ENCODE assay signal across 20 cellular contexts in the genomic region with DNA sequence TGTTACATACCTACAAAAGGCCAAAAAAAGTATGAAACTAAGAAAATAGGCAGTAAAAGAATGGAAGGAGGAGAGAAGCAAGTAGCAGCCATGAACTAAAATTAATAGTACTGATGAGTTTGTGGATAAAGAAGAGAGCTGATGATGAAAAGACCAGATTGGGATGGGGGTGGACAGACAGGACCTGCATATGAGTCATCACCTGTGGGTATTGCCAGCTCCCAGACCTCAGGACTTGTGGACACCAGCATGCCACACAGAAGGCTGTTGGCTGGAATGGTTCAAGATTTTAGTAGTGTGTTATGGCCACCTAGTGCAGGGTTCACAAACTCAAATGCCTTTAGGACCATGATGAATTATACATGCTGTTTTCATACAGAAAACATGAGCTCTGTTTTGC. TPM values are rescaled to one million over a fixed set of nuclear protein-coding genes. Genes with fewer than 3 reads are reported as not detected.
A peak's percentile ranks its signal among the peaks of the same experiment; 100 is the strongest.
DNase-seq lines count a peak whose midpoint lies in the region; ATAC-seq and TF ChIP-seq lines count a peak whose summit lies in the region.
"Had no signal": no experiment of that assay in that cellular context is flagged by ENCODE, and none has a peak within 500 bp of the region (broad histone marks: within the 10 kb centered on the region; RNA-seq: fewer than 3 reads in every experiment).

No MANE protein-coding gene starts in this region.

- intact Hi-C loops in head of caudate nucleus (cut with DNase I), result no loop called here

- no peaks in the 10 kb centered on the region for H3K27me3 ChIP-seq in AG04450 (ENCODE audit: control insufficient read depth, insufficient read depth, low read length)
- H3K27me3 ChIP-seq: adrenal gland, Peyer's patch, thyroid gland had no signal

- CTCF ChIA-PET in AG04450 (lab: Charles Lee), result no interaction called here
- CTCF ChIA-PET in HEK293 (lab: Yijun Ruan, JAX), result interaction anchor here (0.6 to 0.8 kb wide), 3 partner anchors 12 to 561 kb away, joined by 3 to 4 read pairs (median 3); no protein-coding TSS in a partner anchor

- POLR2A ChIA-PET in AG04450 (lab: Yijun Ruan, JAX) (no interaction called here), HEK293 (lab: Yijun Ruan, JAX) (no interaction called here)

- no peak for TF ChIP-seq CTCF in AG04450 (IDR thresholded peaks at IDR 0.05; ENCODE audit: low read depth, low read length)
- no peak for TF ChIP-seq CTCF in HEK293 (tag by site-specific recombination; IDR thresholded peaks at IDR 0.05)
- no peak for TF ChIP-seq CTCF in astrocyte of the cerebellum (IDR thresholded peaks at IDR 0.05; ENCODE audit: low read depth, low read length, missing control alignments)
- no peak for TF ChIP-seq CTCF in fibroblast of villous mesenchyme (IDR thresholded peaks at IDR 0.05; ENCODE audit: insufficient read depth, low read depth, low read length)

- H3K27ac ChIP-seq in AG04450 (ENCODE audit: low read depth, low read length), result no peak overlapping the region
- no peak overlapping the region for H3K27ac ChIP-seq in HEK293 (ENCODE audit: extremely low read depth, low read depth, low read length)
- H3K27ac ChIP-seq: adrenal gland, Peyer's patch, thyroid gland had no signal

- no peak for ATAC-seq in GM18498 (IDR thresholded peaks at IDR 0.05; ENCODE audit: unreplicated experiment)
- ATAC-seq: GM12878, left colon had no signal

- H3K9me3 ChIP-seq in AG04450 (ENCODE audit: control insufficient read depth, insufficient read depth, low read length) (no peaks in the 10 kb centered on the region), HEK293 (ENCODE audit: control insufficient read depth, insufficient read depth, low read depth, low read length) (no peaks in the 10 kb centered on the region)
- H3K9me3 ChIP-seq: adrenal gland, Peyer's patch, thyroid gland had no signal

- no peak overlapping the region for H3K4me3 ChIP-seq in AG04450 (ENCODE audit: low read depth, low read length)
- no peak overlapping the region for H3K4me3 ChIP-seq in HEK293 (ENCODE audit: low read depth, low read length)
- no peak overlapping the region for H3K4me3 ChIP-seq in astrocyte of the cerebellum (ENCODE audit: low read depth, low read length)
- no peak overlapping the region for H3K4me3 ChIP-seq in fibroblast of villous mesenchyme (ENCODE audit: low read depth, low read length)
- H3K4me3 ChIP-seq: adrenal gland, GM12878, Peyer's patch, thyroid gland had no signal

- H3K4me1 ChIP-seq in HEK293 (ENCODE audit: control insufficient read depth, insufficient read depth, low read length), result no peaks in the 10 kb centered on the region
- H3K4me1 ChIP-seq: adrenal gland, Peyer's patch, thyroid gland had no signal

- H3K36me3 ChIP-seq in HEK293 (ENCODE audit: control insufficient read depth in 2 of 2, insufficient read depth in 1 of 2, low read length in 2 of 2), result no peaks in the 10 kb centered on the region
- H3K36me3 ChIP-seq: adrenal gland, Peyer's patch, thyroid gland had no signal

- in situ Hi-C loops in astrocyte of the cerebellum (cut with HindIII; ENCODE audit: low sequenced_read_pairs), result no loop called here

- peak; percentile 0 for DNase-seq in AG04450 (ENCODE audit: low read depth, low spot score)
- peak; percentile 2 for DNase-seq in astrocyte of the cerebellum (ENCODE audit: low read depth)
- peak; percentile 6 for DNase-seq in fibroblast of villous mesenchyme (ENCODE audit: low read depth)
- DNase-seq in head of caudate nucleus, result no peak
- DNase-seq in 8988T, result no peak
- no peak for DNase-seq in stimulated activated CD4-positive, alpha-beta T cell treated with anti-CD3 and anti-CD28 coated beads, Interleukin-4, amount 100 ng/mL, for 1 hour
- DNase-seq: activated CD4-positive, alpha-beta T cell treated with anti-CD3 and anti-CD28 coated beads for 48 hours; adrenal gland; endodermal cell; GDM1; Kasumi-1; left colon; NCI-H1436; Peyer's patch; stimulated activated CD4-positive, alpha-beta T cell treated with anti-CD3 and anti-CD28 coated beads, Interleukin-15, amount 100 ng/mL, for 24 hours; stimulated activated naive CD4-positive, alpha-beta T cell; thyroid gland had no signal

TF ChIP-seq in HEK293, 187 proteins besides CTCF, POLR2A, EP300 and RAD21 (continues in another document):
- TF ChIP-seq ZNF596 (tag by site-specific recombination; IDR thresholded peaks at IDR 0.05) (no peak), SCRT1 (tag by site-specific recombination; IDR thresholded peaks at IDR 0.05; ENCODE audit: borderline replicate concordance) (0 out of 2 replicates have a peak, but pooled peaks have one; percentile 19), ZNF670 (tag by site-specific recombination; IDR thresholded peaks at IDR 0.05; ENCODE audit: low read depth) (no peak), BCL11A (tag by site-specific recombination; IDR thresholded peaks at IDR 0.05; ENCODE audit: low read depth) (no peak), SCRT2 (tag by site-specific recombination; IDR thresholded peaks at IDR 0.05) (peak; percentile 69), TCF7L2 (IDR thresholded peaks at IDR 0.05; ENCODE audit: borderline replicate concordance, low read depth, low read length) (no peak), ZNF76 (tag by site-specific recombination; IDR thresholded peaks at IDR 0.05; ENCODE audit: borderline replicate concordance, low read depth) (no peak), ZNF37A (tag by site-specific recombination; IDR thresholded peaks at IDR 0.05) (no peak)
- TF ChIP-seq, protein P1, sequence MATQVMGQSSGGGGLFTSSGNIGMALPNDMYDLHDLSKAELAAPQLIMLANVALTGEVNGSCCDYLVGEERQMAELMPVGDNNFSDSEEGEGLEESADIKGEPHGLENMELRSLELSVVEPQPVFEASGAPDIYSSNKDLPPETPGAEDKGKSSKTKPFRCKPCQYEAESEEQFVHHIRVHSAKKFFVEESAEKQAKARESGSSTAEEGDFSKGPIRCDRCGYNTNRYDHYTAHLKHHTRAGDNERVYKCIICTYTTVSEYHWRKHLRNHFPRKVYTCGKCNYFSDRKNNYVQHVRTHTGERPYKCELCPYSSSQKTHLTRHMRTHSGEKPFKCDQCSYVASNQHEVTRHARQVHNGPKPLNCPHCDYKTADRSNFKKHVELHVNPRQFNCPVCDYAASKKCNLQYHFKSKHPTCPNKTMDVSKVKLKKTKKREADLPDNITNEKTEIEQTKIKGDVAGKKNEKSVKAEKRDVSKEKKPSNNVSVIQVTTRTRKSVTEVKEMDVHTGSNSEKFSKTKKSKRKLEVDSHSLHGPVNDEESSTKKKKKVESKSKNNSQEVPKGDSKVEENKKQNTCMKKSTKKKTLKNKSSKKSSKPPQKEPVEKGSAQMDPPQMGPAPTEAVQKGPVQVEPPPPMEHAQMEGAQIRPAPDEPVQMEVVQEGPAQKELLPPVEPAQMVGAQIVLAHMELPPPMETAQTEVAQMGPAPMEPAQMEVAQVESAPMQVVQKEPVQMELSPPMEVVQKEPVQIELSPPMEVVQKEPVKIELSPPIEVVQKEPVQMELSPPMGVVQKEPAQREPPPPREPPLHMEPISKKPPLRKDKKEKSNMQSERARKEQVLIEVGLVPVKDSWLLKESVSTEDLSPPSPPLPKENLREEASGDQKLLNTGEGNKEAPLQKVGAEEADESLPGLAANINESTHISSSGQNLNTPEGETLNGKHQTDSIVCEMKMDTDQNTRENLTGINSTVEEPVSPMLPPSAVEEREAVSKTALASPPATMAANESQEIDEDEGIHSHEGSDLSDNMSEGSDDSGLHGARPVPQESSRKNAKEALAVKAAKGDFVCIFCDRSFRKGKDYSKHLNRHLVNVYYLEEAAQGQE (tag by site-specific recombination; IDR thresholded peaks at IDR 0.05), result no peak
- TF ChIP-seq, protein P2, sequence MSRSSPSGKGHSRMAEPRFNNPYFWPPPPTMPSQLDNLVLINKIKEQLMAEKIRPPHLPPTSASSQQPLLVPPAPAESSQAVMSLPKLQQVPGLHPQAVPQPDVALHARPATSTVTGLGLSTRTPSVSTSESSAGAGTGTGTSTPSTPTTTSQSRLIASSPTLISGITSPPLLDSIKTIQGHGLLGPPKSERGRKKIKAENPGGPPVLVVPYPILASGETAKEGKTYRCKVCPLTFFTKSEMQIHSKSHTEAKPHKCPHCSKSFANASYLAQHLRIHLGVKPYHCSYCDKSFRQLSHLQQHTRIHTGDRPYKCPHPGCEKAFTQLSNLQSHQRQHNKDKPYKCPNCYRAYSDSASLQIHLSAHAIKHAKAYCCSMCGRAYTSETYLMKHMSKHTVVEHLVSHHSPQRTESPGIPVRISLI (tag by site-specific recombination; IDR thresholded peaks at IDR 0.05), result no peak
- TF ChIP-seq, protein P3, sequence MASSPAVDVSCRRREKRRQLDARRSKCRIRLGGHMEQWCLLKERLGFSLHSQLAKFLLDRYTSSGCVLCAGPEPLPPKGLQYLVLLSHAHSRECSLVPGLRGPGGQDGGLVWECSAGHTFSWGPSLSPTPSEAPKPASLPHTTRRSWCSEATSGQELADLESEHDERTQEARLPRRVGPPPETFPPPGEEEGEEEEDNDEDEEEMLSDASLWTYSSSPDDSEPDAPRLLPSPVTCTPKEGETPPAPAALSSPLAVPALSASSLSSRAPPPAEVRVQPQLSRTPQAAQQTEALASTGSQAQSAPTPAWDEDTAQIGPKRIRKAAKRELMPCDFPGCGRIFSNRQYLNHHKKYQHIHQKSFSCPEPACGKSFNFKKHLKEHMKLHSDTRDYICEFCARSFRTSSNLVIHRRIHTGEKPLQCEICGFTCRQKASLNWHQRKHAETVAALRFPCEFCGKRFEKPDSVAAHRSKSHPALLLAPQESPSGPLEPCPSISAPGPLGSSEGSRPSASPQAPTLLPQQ (tag by site-specific recombination; IDR thresholded peaks at IDR 0.05), result no peak
- TF ChIP-seq, protein P4, sequence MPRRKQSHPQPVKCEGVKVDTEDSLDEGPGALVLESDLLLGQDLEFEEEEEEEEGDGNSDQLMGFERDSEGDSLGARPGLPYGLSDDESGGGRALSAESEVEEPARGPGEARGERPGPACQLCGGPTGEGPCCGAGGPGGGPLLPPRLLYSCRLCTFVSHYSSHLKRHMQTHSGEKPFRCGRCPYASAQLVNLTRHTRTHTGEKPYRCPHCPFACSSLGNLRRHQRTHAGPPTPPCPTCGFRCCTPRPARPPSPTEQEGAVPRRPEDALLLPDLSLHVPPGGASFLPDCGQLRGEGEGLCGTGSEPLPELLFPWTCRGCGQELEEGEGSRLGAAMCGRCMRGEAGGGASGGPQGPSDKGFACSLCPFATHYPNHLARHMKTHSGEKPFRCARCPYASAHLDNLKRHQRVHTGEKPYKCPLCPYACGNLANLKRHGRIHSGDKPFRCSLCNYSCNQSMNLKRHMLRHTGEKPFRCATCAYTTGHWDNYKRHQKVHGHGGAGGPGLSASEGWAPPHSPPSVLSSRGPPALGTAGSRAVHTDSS (tag by site-specific recombination; IDR thresholded peaks at IDR 0.05), result no peak

RNA-seq across cellular contexts. Expression of a gene that starts 58.9 kb away (rescaled TPM):
- not detected in 2 replicates for polyA plus RNA-seq in AG04450 (2011; rRNA removed)
- not detected in 2 replicates for polyA minus RNA-seq in AG04450 (2011; rRNA and poly(A)+ RNA removed)
- total RNA-seq in fibroblast of villous mesenchyme, result not detected in 2 replicates
- total RNA-seq: adrenal gland, GM12878 had no signal
- polyA plus RNA-seq: adrenal gland had no signal

Comparison
In these comparisons a context has a peak if more than half of its experiments do, and no peak if none do; other contexts are left out.
1. DNase-seq: peak in AG04450 (single experiment), astrocyte of the cerebellum (single experiment) and fibroblast of villous mesenchyme (single experiment); none in head of caudate nucleus (0 of 42), 8988T (single experiment) and stimulated activated CD4-positive, alpha-beta T cell treated with anti-CD3 and anti-CD28 coated beads, Interleukin-4, amount 100 ng/mL, for 1 hour (single experiment).